Comparison of ENCODE assay signal across 8 cellular contexts in the genomic region with DNA sequence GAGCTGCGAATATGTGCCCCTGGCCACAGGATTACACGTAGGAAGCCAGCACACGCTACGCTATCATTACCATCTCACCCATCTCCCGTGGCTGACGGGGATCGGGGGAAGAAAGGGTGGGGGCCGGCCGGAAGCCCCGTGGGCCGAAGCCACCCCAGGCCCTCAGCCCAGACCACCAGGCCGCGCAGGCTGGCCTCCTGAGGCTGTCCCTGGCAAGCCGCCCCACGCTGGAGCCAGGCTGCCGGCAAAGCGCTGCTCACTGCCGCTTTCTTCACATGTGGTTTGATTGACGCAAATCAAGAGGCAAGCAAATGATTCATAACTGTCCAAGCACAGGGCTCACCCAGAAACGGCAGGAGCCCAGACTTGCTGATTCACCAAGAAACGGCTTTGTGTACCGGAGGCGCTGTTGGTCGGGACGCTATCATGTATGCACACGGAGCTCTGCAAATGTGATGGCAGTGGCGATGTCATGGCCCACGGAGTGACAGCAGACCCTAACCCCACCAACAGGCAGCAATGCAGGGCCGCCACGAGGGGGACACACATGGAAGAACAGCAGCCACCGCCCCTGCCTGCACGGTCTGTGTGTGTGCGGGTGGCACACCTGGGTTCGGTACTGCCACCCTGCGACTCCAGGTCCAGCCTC.
A peak's percentile ranks its signal among the peaks of the same experiment; 100 is the strongest.
DNase-seq lines count a peak whose midpoint lies in the region; ATAC-seq, FAIRE-seq and TF ChIP-seq lines count a peak whose summit lies in the region.

No MANE protein-coding gene starts in this region.

- peak overlapping the region; percentile 98 for H3K27ac Mint-ChIP-seq in glutamatergic neuron (ENCODE audit: unreplicated experiment)

- peak overlapping the region; percentile 75 for H3K4me3 Mint-ChIP-seq in glutamatergic neuron (ENCODE audit: unreplicated experiment)

- peak; percentile 89 for DNase-seq in AG20443 (ENCODE audit: low spot score)
- DNase-seq in HCEC 1CT: peak; percentile 98
- DNase-seq in SIG-M5 treated with dmso at 0.1 percent for 504 hours (lab: John Stamatoyannopoulos, UW; ENCODE audit: unreplicated experiment): peak; percentile 94
- DNase-seq in activated naive CD4-positive, alpha-beta T cell treated with anti-CD3 and anti-CD28 coated beads, Interleukin-2, amount 50 U/mL, for 16 hours: peak; percentile 81
- peak; percentile 36 for DNase-seq in glutamatergic neuron
- peak; percentile 93 for DNase-seq in renal cortical epithelial cell (ENCODE audit: low read depth)
- DNase-seq in urothelium cell line (ENCODE audit: low spot score): peak; percentile 88

- FAIRE-seq in urothelium cell line (lab: Jason Lieb, UNC): peak; percentile 72

- peaks cover 80% of the 10 kb centered on the region for H3K4me1 Mint-ChIP-seq in glutamatergic neuron (ENCODE audit: low read depth, unreplicated experiment)

- TF ChIP-seq CTCF in glutamatergic neuron (IDR thresholded peaks at IDR 0.05; ENCODE audit: partially characterized antibody, unreplicated experiment): no peak

- no peak for ATAC-seq in GM21825 (IDR thresholded peaks at IDR 0.05; ENCODE audit: unreplicated experiment)

- peaks cover 27% of the 10 kb centered on the region for H3K9me3 Mint-ChIP-seq in glutamatergic neuron (ENCODE audit: unreplicated experiment)

- peaks cover 19% of the 10 kb centered on the region for H3K27me3 Mint-ChIP-seq in glutamatergic neuron (ENCODE audit: unreplicated experiment)

- no peaks in the 10 kb centered on the region for H3K36me3 Mint-ChIP-seq in glutamatergic neuron (ENCODE audit: unreplicated experiment)

Comparison
In these comparisons a context has a peak if more than half of its experiments do, and no peak if none do; other contexts are left out.
1. DNase-seq: peak in every context shown above with its lines; median percentile 98 in HCEC 1CT; 94 in SIG-M5 treated with dmso at 0.1 percent for 504 hours; 93 in renal cortical epithelial cell; 89 in AG20443; 88 in urothelium cell line; 81 in activated naive CD4-positive, alpha-beta T cell treated with anti-CD3 and anti-CD28 coated beads, Interleukin-2, amount 50 U/mL, for 16 hours; 36 in glutamatergic neuron.